Comparison of ENCODE assay signal across 8 cellular contexts in the genomic region with DNA sequence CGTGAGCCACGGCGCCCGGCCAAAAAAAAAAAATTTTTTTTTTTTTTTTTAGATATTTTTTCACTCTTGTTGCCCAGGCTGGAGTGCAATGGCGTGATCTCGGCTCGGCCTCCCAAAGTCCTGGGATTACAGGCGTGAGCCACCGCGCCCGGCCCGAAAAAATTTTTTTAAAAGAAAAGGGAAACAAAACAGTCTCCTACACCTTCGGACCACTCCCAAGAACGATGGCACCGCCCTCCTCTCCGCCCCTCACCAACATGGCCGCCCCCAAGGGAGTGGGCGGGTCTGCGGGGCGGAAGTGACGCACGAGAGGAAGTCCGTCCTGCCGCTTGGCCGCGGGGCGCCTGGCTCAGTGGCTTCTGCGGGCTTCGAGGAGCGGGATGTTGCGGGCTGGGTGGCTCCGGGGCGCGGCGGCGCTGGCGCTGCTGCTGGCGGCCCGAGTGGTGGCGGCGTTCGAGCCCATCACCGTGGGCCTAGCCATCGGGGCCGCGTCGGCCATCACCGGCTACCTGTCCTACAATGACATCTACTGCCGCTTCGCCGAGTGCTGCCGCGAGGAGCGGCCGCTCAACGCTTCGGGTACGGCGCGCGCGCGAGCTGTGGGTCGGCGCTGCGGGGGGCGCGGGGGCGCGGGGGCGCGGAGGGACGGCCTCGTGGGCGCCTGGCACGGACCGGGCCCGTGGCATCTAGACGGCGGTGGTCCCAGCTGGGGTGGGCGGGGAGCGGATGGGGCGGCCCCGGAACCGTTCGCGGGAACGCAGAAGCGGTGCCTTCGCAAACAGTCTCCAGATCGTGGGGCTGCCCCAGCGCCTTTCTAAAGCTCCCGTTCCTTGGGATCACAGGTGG. TPM values are rescaled to one million over a fixed set of nuclear protein-coding genes. Genes with fewer than 3 reads are reported as not detected.
DNase-seq lines count a peak whose midpoint lies in the region; ATAC-seq, FAIRE-seq and TF ChIP-seq lines count a peak whose summit lies in the region.

A gene with protein sequence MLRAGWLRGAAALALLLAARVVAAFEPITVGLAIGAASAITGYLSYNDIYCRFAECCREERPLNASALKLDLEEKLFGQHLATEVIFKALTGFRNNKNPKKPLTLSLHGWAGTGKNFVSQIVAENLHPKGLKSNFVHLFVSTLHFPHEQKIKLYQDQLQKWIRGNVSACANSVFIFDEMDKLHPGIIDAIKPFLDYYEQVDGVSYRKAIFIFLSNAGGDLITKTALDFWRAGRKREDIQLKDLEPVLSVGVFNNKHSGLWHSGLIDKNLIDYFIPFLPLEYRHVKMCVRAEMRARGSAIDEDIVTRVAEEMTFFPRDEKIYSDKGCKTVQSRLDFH (plus strand): TSS at position 352 of the 846 bp plus-strand sequence. CDS start 29 bp downstream, at position 381.

- intact Hi-C loops in IMR-90 (cut with micrococcal nuclease) (no loop called here), OCI-LY7 (cut with micrococcal nuclease; ENCODE audit: unreplicated experiment) (no loop called here)

- peak within 1 kb of the TSS; percentile 80; the same call in 1 of the 2 replicates for H3K23ac ChIP-seq in IMR-90 (ENCODE audit: low read depth, low read length)

- no peak within 1 kb of the TSS for H3K18ac ChIP-seq in IMR-90 (ENCODE audit: low read depth, low read length)

- H3K36me3 ChIP-seq in IMR-90 (ENCODE audit: control insufficient read depth, insufficient read depth, low read length) (peaks cover 8% of the 10 kb centered on the region), OCI-LY7 (ENCODE audit: insufficient read depth, low read length) (peaks cover 28% of the 10 kb centered on the region)

- no peak within 1 kb of the TSS for H2BK20ac ChIP-seq in IMR-90 (ENCODE audit: low read depth, low read length)

- no peak within 1 kb of the TSS for H2BK15ac ChIP-seq in IMR-90 (ENCODE audit: low read depth, low read length)

- H3K27ac ChIP-seq in IMR-90 (ENCODE audit: insufficient read depth, low read length) (peak within 1 kb of the TSS; percentile 45; the same call in 1 of the 2 replicates), OCI-LY7 (ENCODE audit: low read depth, low read length, poor library complexity, severe bottlenecking) (no peak within 1 kb of the TSS)

- BruUV-seq in IMR-90 (replicated peaks; lab: Mats Ljungman, UMichigan) (no TSS peak), OCI-LY7 (replicated peaks; lab: Mats Ljungman, UMichigan) (no TSS peak)

- H2BK120ac ChIP-seq in IMR-90 (ENCODE audit: low read depth, low read length) = no peak within 1 kb of the TSS

- TF ChIP-seq CTCF in D721Med (IDR thresholded peaks at IDR 0.05; ENCODE audit: insufficient read depth, missing control alignments) (no peak), IMR-90 (conservative IDR thresholded peaks at IDR 0.05; ENCODE audit: low read depth, low read length) (no peak), OCI-LY7 (conservative IDR thresholded peaks at IDR 0.05; ENCODE audit: low read length) (no peak), epithelial cell of esophagus (IDR thresholded peaks at IDR 0.05; ENCODE audit: insufficient read depth, low read depth, low read length, missing control alignments) (no peak)

- in situ Hi-C loops in IMR-90 (cut with MboI; ENCODE audit: low sequenced_read_pairs) = no loop called here

- H2AK9ac ChIP-seq in IMR-90 (replicated peaks; ENCODE audit: low read depth, low read length, poor library complexity) = peak within 1 kb of the TSS; percentile 69

- peak within 1 kb of the TSS; percentile 18; the same call in 1 of the 2 replicates for H3K56ac ChIP-seq in IMR-90 (ENCODE audit: extremely low read depth, insufficient read depth, low read length)

- H3K9me3 ChIP-seq in IMR-90 (ENCODE audit: control insufficient read depth, insufficient read depth, low read length) (no peaks in the 10 kb centered on the region), OCI-LY7 (ENCODE audit: low read length) (no peaks in the 10 kb centered on the region), mononuclear cell (ENCODE audit: low read depth, low read length) (no peaks in the 10 kb centered on the region)

- WGBS in IMR-90 (ENCODE audit: extremely low coverage in 2 of 2, insufficient read length in 1 of 2), 2 experiments = 0% methylated on average over 66 of the region's 93 CpGs; no CpG with 5 or more reads in 1 of the 2 experiments

- peak within 1 kb of the TSS in 1 of 2 experiments; percentile 69; a peak in 1 of 4 replicates for H4K8ac ChIP-seq in IMR-90 (ENCODE audit: low read depth in 2 of 2, low read length in 2 of 2)

- H3K14ac ChIP-seq in IMR-90 (replicated peaks; ENCODE audit: low read depth, low read length) = peak within 1 kb of the TSS; percentile 6; the same call in 1 of the 2 replicates

- no peak for TF ChIP-seq RAD21 in IMR-90 (IDR thresholded peaks at IDR 0.05; ENCODE audit: low read length)

- H2AFZ ChIP-seq in IMR-90 (replicated peaks; ENCODE audit: low read length, poor library complexity) (peak within 1 kb of the TSS; percentile 99), OCI-LY7 (ENCODE audit: low read length) (peak within 1 kb of the TSS; percentile 85)

- DNase-seq in D721Med (ENCODE audit: insufficient read length, low spot score) (peak; percentile 62), IMR-90 (peak; percentile 87), OCI-LY7 (ENCODE audit: low spot score) (peak; percentile 95), activated T-cell treated with anti-CD3 and anti-CD28 coated beads for 24 hours (ENCODE audit: low read depth) (peak; percentile 93), epithelial cell of esophagus (ENCODE audit: low read depth) (peak; percentile 90)
- DNase-seq in stimulated activated CD8-positive, alpha-beta memory T cell treated with anti-CD3 and anti-CD28 coated beads, Interleukin-2, amount 100 ng/mL, for 48 hours (ENCODE audit: low read depth in 2 of 2) = peak; percentile 90

- FAIRE-seq in D721Med (lab: Jason Lieb, UNC) = no peak

- H3K9ac ChIP-seq in IMR-90 (ENCODE audit: low read depth, low read length) = peak within 1 kb of the TSS; percentile 83

- H3K79me1 ChIP-seq in IMR-90 (ENCODE audit: low read depth in 1 of 2, low read length in 2 of 2) = peaks cover 23 to 25% of the 10 kb centered on the region in 2 experiments

- H3K4me2 ChIP-seq in IMR-90 (ENCODE audit: low read depth, low read length) = peak within 1 kb of the TSS; percentile 99
- peak within 1 kb of the TSS; percentile 87 for H3K4me2 ChIP-seq in OCI-LY7 (ENCODE audit: low read length)

- H2AK5ac ChIP-seq in IMR-90 (ENCODE audit: low read depth, low read length) = 0 out of 2 replicates have a peak within 1 kb of the TSS, but pooled peaks have one; percentile 15

- peaks cover 11% of the 10 kb centered on the region for H3K79me2 ChIP-seq in OCI-LY7 (ENCODE audit: insufficient read depth, low read depth, low read length)

- H4K5ac ChIP-seq in IMR-90 (ENCODE audit: low read depth, low read length) = no peak within 1 kb of the TSS

- peak; percentile 88 for TF ChIP-seq POLR2A in IMR-90 (IDR thresholded peaks at IDR 0.05; ENCODE audit: low read depth, low read length)

- H3K27me3 ChIP-seq in IMR-90 (ENCODE audit: control insufficient read depth, insufficient read depth, low read length) (no peaks in the 10 kb centered on the region; the same call in 1 of the 2 replicates), mononuclear cell (ENCODE audit: insufficient read depth, low read length) (no peaks in the 10 kb centered on the region)

- H3K9me1 ChIP-seq in IMR-90 (ENCODE audit: insufficient read depth, low read length) = peaks cover 3% of the 10 kb centered on the region; the same call in 1 of the 2 replicates

- CTCF ChIA-PET in IMR-90 (lab: Yijun Ruan, JAX) (interaction anchor here (0.6 kb wide), 1 partner anchor 60 kb away, joined by 4 read pairs; no protein-coding TSS in a partner anchor), OCI-LY7 (lab: Charles Lee; ENCODE audit: unreplicated experiment) (interaction anchor here (0.7 to 1.1 kb wide), 2 partner anchors 74 to 102 kb away, joined by 3 to 4 read pairs; no protein-coding TSS in a partner anchor)

- dilution Hi-C loops in IMR-90 (cut with HindIII; ENCODE audit: low sequenced_read_pairs, unreplicated experiment) = no loop called here

- H4K20me1 ChIP-seq in IMR-90 (ENCODE audit: insufficient read depth, low read length) (peaks cover 6% of the 10 kb centered on the region; the same call in 1 of the 2 replicates), OCI-LY7 (ENCODE audit: insufficient read depth, low read length) (no peaks in the 10 kb centered on the region)

- peaks cover 6% of the 10 kb centered on the region for H3K4me1 ChIP-seq in IMR-90 (ENCODE audit: control insufficient read depth, insufficient read depth, low read length)
- H3K4me1 ChIP-seq in OCI-LY7 (ENCODE audit: insufficient read depth, low read length, poor library complexity, severe bottlenecking) = peaks cover 11% of the 10 kb centered on the region
- H3K4me1 ChIP-seq in mononuclear cell (ENCODE audit: insufficient read depth, low read length) = peaks cover 30% of the 10 kb centered on the region

- POLR2A ChIA-PET in IMR-90 (lab: Charles Lee; ENCODE audit: unreplicated experiment) = no interaction called here
- POLR2A ChIA-PET in OCI-LY7 (lab: Charles Lee) = interaction anchor here (0.5 to 0.8 kb wide), 3 partner anchors 9 to 267 kb away, joined by 3 read pairs; no protein-coding TSS in a partner anchor

- peak; percentile 82 for ATAC-seq in GM21528 (IDR thresholded peaks at IDR 0.05; ENCODE audit: low FRiP score, unreplicated experiment)
- ATAC-seq in IMR-90 (ENCODE audit: low read depth) = peak; percentile 97

- peak within 1 kb of the TSS; percentile 52; the same call in 1 of the 2 replicates for H4K91ac ChIP-seq in IMR-90 (ENCODE audit: insufficient read depth, low read depth, low read length)

- H3K4me3 ChIP-seq in IMR-90 (ENCODE audit: insufficient read depth, low read depth, low read length) = peak within 1 kb of the TSS; percentile 71
- H3K4me3 ChIP-seq in OCI-LY7 (ENCODE audit: low read depth, low read length, poor library complexity, severe bottlenecking) = peak within 1 kb of the TSS; percentile 94
- H3K4me3 ChIP-seq in epithelial cell of esophagus (ENCODE audit: low read length) = peak within 1 kb of the TSS; percentile 71
- peak within 1 kb of the TSS; percentile 83 for H3K4me3 ChIP-seq in mononuclear cell (ENCODE audit: low read length)

- no peaks in the 10 kb centered on the region for H3K9me2 ChIP-seq in OCI-LY7 (ENCODE audit: insufficient read depth, low read length)

- peak within 1 kb of the TSS; percentile 51 for H3K4ac ChIP-seq in IMR-90 (ENCODE audit: low read depth, low read length)

- H2BK5ac ChIP-seq in IMR-90 (ENCODE audit: low read depth, low read length, poor library complexity, severe bottlenecking) = no peak within 1 kb of the TSS

TF ChIP-seq in IMR-90, 13 proteins besides CTCF, POLR2A, EP300 and RAD21 (continues in another document):
- TF ChIP-seq MXI1 (IDR thresholded peaks at IDR 0.05; ENCODE audit: borderline replicate concordance, low read depth, low read length) (peak; percentile 64; the same call in 1 of the 2 replicates), CEBPB (IDR thresholded peaks at IDR 0.05; ENCODE audit: low read depth, low read length) (no peak), NFE2L2 (IDR thresholded peaks at IDR 0.05; ENCODE audit: low read depth, low read length) (no peak)

RNA-seq across cellular contexts. Expression of the gene that starts here (rescaled TPM):
- 15.6 and 16.4 TPM in 2 replicates for total RNA-seq in IMR-90 (2012; rRNA removed)
- polyA plus RNA-seq in IMR-90 (2012; rRNA removed) = 20.5 and 21.0 TPM in 2 replicates
- polyA plus RNA-seq in IMR-90 (2012; cell fraction: cytosol; rRNA removed) = 22.9 and 28.0 TPM in 2 replicates
- polyA plus RNA-seq in IMR-90 (2012; cell fraction: nucleus; rRNA removed; ENCODE audit: low replicate concordance) = 15.8 and 20.5 TPM in 2 replicates
- 12.0 and 13.3 TPM in 2 replicates for total RNA-seq in OCI-LY7 (2014; rRNA removed; shearing (Covaris generic))
- total RNA-seq in OCI-LY7 (2022) = 14.9 and 18.4 TPM in 2 replicates
- total RNA-seq in mononuclear cell = 12.3 TPM
